12 cellular contexts compared by ENCODE assay signal in genomic region chr5:79845448-79846197, GRCh38.
DNase-seq lines count a peak whose midpoint lies in the region; ATAC-seq and TF ChIP-seq lines count a peak whose summit lies in the region.
"Had no signal": no experiment of that assay in that cellular context is flagged by ENCODE, and none has a peak within 500 bp of the region (broad histone marks: within the 10 kb centered on the region; RNA-seq: fewer than 3 reads in every experiment).

No MANE protein-coding gene starts in this region.

- H3K27me3 ChIP-seq in skeletal muscle tissue (ENCODE audit: control insufficient read depth in 3 of 3, insufficient read depth in 3 of 3, low read length in 3 of 3): no peaks in the 10 kb centered on the region
- H3K27me3 ChIP-seq: body of pancreas, tibial nerve had no signal

- H3K9me3 Mint-ChIP-seq in T-helper 1 cell treated with Interleukin-12 subunit alpha and Interleukin-12 subunit beta and Interleukin-4 antibody, amounts not matched to agents 30 μg/mL and 1 μg/mL, for 36 hours: no peaks in the 10 kb centered on the region

- H3K27ac Mint-ChIP-seq in T-helper 1 cell treated with Interleukin-12 subunit alpha and Interleukin-12 subunit beta and Interleukin-4 antibody, amounts not matched to agents 30 μg/mL and 1 μg/mL, for 36 hours: peak overlapping the region; percentile 59

- ATAC-seq in HG03108 (IDR thresholded peaks at IDR 0.05; ENCODE audit: unreplicated experiment): no peak
- ATAC-seq: A549, body of pancreas had no signal

- H3K36me3 ChIP-seq in skeletal muscle tissue (ENCODE audit: control insufficient read depth in 3 of 3, insufficient read depth in 3 of 3, low read length in 3 of 3): peaks cover 0 to 6% (median 0%) of the 10 kb centered on the region in 3 donors
- H3K36me3 ChIP-seq: tibial nerve had no signal

- no peaks in the 10 kb centered on the region for H3K9me3 ChIP-seq in skeletal muscle tissue (ENCODE audit: control insufficient read depth in 3 of 3, low read length in 3 of 3)
- H3K9me3 ChIP-seq: A549, body of pancreas, tibial nerve had no signal

- peaks cover 13% of the 10 kb centered on the region for H3K27me3 Mint-ChIP-seq in T-helper 1 cell treated with Interleukin-12 subunit alpha and Interleukin-12 subunit beta and Interleukin-4 antibody, amounts not matched to agents 30 μg/mL and 1 μg/mL, for 36 hours (ENCODE audit: low read depth)

- H3K4me1 ChIP-seq in skeletal muscle tissue (ENCODE audit: control insufficient read depth in 3 of 3, insufficient read depth in 3 of 3, low read length in 3 of 3): peaks cover 0 to 8% (median 4%) of the 10 kb centered on the region in 3 donors
- H3K4me1 ChIP-seq: A549, body of pancreas had no signal

- no peak overlapping the region for H3K4me3 Mint-ChIP-seq in T-helper 1 cell treated with Interleukin-12 subunit alpha and Interleukin-12 subunit beta and Interleukin-4 antibody, amounts not matched to agents 30 μg/mL and 1 μg/mL, for 36 hours

- H3K36me3 Mint-ChIP-seq in T-helper 1 cell treated with Interleukin-12 subunit alpha and Interleukin-12 subunit beta and Interleukin-4 antibody, amounts not matched to agents 30 μg/mL and 1 μg/mL, for 36 hours (ENCODE audit: low read depth): no peaks in the 10 kb centered on the region

- no peak overlapping the region for H3K9ac ChIP-seq in skeletal muscle tissue (ENCODE audit: low read depth in 1 of 3, low read length in 3 of 3)

- H3K4me3 ChIP-seq in fibroblast of mammary gland (ENCODE audit: control insufficient read depth, low read depth, low read length) (peak overlapping the region; percentile 17), skeletal muscle tissue (ENCODE audit: low read length in 3 of 3) (no peak overlapping the region)
- H3K4me3 ChIP-seq: A549, body of pancreas, SK-N-MC, tibial nerve had no signal

- H3K4me1 Mint-ChIP-seq in T-helper 1 cell treated with Interleukin-12 subunit alpha and Interleukin-12 subunit beta and Interleukin-4 antibody, amounts not matched to agents 30 μg/mL and 1 μg/mL, for 36 hours (ENCODE audit: low read depth): peaks cover 27% of the 10 kb centered on the region

- TF ChIP-seq CTCF in fibroblast of mammary gland (conservative IDR thresholded peaks at IDR 0.05; ENCODE audit: control insufficient read depth, insufficient read depth, low read depth, low read length): no peak

- H3K27ac ChIP-seq in skeletal muscle tissue (ENCODE audit: low read depth, low read length): peak overlapping the region; percentile 51
- H3K27ac ChIP-seq: A549, body of pancreas, SK-N-MC had no signal

- peak; percentile 57 for DNase-seq in activated CD4-positive, alpha-beta T cell treated with anti-CD3 and anti-CD28 coated beads for 48 hours
- DNase-seq in activated CD4-positive, alpha-beta T cell treated with anti-CD3 and anti-CD28 coated beads for 1 hour: no peak
- DNase-seq in fibroblast of mammary gland (ENCODE audit: low read depth): peak; percentile 96
- no peak for DNase-seq in activated gamma-delta T cell treated with Interleukin-2 at 50 U/mL for 16 hours
- no peak for DNase-seq in SIG-M5 (lab: John Stamatoyannopoulos, UW)

Comparison
In these comparisons a context has a peak if more than half of its experiments do, and no peak if none do; other contexts are left out.
1. DNase-seq: peak in activated CD4-positive, alpha-beta T cell treated with anti-CD3 and anti-CD28 coated beads for 48 hours (single experiment) and fibroblast of mammary gland (single experiment); none in activated CD4-positive, alpha-beta T cell treated with anti-CD3 and anti-CD28 coated beads for 1 hour (single experiment), activated gamma-delta T cell treated with Interleukin-2 at 50 U/mL for 16 hours (single experiment) and SIG-M5 (single experiment).